9 cellular contexts compared by ENCODE assay signal in genomic region chr12:80186727-80187217, GRCh38.
A peak's percentile ranks its signal among the peaks of the same experiment; 100 is the strongest.
DNase-seq lines count a peak whose midpoint lies in the region; ATAC-seq and TF ChIP-seq lines count a peak whose summit lies in the region.
"Had no signal": no experiment of that assay in that cellular context is flagged by ENCODE, and none has a peak within 500 bp of the region (broad histone marks: within the 10 kb centered on the region; RNA-seq: fewer than 3 reads in every experiment).

No MANE protein-coding gene starts in this region.

- peak; percentile 54 for TF ChIP-seq CTCF in GM12875 (IDR thresholded peaks at IDR 0.05; ENCODE audit: borderline replicate concordance, insufficient read depth, low read depth, low read length)
- peak; percentile 90 for TF ChIP-seq CTCF in VCaP (conservative IDR thresholded peaks at IDR 0.05)
- TF ChIP-seq CTCF in fibroblast of lung (conservative IDR thresholded peaks at IDR 0.05 in 1 of 2, IDR thresholded peaks at IDR 0.05 in 1 of 2; ENCODE audit: low read depth in 1 of 2, low read length in 2 of 2): peak; percentile 86 to 88
- no peak for TF ChIP-seq CTCF in CD14-positive monocyte (IDR thresholded peaks at IDR 0.05)

- intact Hi-C loops in CD14-positive monocyte (cut with micrococcal nuclease): no loop called here

- H3K9me3 Mint-ChIP-seq in natural killer cell treated with Interleukin-12 subunit alpha and Interleukin-12 subunit beta and Interleukin-15 and Interleukin-18, amount 100 ng/mL, for 72 hours: no peaks in the 10 kb centered on the region
- H3K9me3 Mint-ChIP-seq in CD14-positive monocyte: no peaks in the 10 kb centered on the region
- H3K9me3 Mint-ChIP-seq: T-helper 1 cell treated with Interleukin-12 subunit alpha and Interleukin-12 subunit beta and Interleukin-4 antibody, amounts not matched to agents 30 μg/mL and 1 μg/mL, for 36 hours had no signal

- no peaks in the 10 kb centered on the region for H4K20me1 ChIP-seq in fibroblast of lung (ENCODE audit: control insufficient read depth, extremely low read depth, insufficient read depth, low read length)

- H3K27me3 ChIP-seq in fibroblast of lung (ENCODE audit: control insufficient read depth, insufficient read depth, low read length): no peaks in the 10 kb centered on the region

- H3K4me2 ChIP-seq in fibroblast of lung (ENCODE audit: extremely low read depth, insufficient read depth, low read length): peak overlapping the region; percentile 60

- no peaks in the 10 kb centered on the region for H3K9me3 ChIP-seq in fibroblast of lung (ENCODE audit: control insufficient read depth, insufficient read depth, low read depth, low read length)

- H3K27ac ChIP-seq in VCaP (peak overlapping the region; percentile 52), fibroblast of lung (ENCODE audit: insufficient read depth, low read length) (peak overlapping the region; percentile 86)

- peaks cover 13% of the 10 kb centered on the region for H3K4me1 ChIP-seq in fibroblast of lung (ENCODE audit: control insufficient read depth, extremely low read depth, insufficient read depth, low read length)

- H3K27me3 Mint-ChIP-seq in natural killer cell treated with Interleukin-12 subunit alpha and Interleukin-12 subunit beta and Interleukin-15 and Interleukin-18, amount 100 ng/mL, for 72 hours: no peaks in the 10 kb centered on the region
- peaks cover 0 to 2% (median 0%) of the 10 kb centered on the region in 3 donors for H3K27me3 Mint-ChIP-seq in CD14-positive monocyte (ENCODE audit: low read depth in 3 of 3)

- H3K36me3 ChIP-seq in fibroblast of lung (ENCODE audit: control insufficient read depth, insufficient read depth, low read length): no peaks in the 10 kb centered on the region

- H3K4me3 Mint-ChIP-seq in natural killer cell treated with Interleukin-12 subunit alpha and Interleukin-12 subunit beta and Interleukin-15 and Interleukin-18, amount 100 ng/mL, for 72 hours: no peak overlapping the region
- H3K4me3 Mint-ChIP-seq in CD14-positive monocyte: no peak overlapping the region
- H3K4me3 Mint-ChIP-seq: T-helper 1 cell treated with Interleukin-12 subunit alpha and Interleukin-12 subunit beta and Interleukin-4 antibody, amounts not matched to agents 30 μg/mL and 1 μg/mL, for 36 hours had no signal

- H3K79me2 ChIP-seq in fibroblast of lung (ENCODE audit: control insufficient read depth, insufficient read depth, low read length): no peaks in the 10 kb centered on the region

- peak overlapping the region; percentile 93 for H2AFZ ChIP-seq in fibroblast of lung (ENCODE audit: low read length)

- H3K36me3 Mint-ChIP-seq in natural killer cell treated with Interleukin-12 subunit alpha and Interleukin-12 subunit beta and Interleukin-15 and Interleukin-18, amount 100 ng/mL, for 72 hours: no peaks in the 10 kb centered on the region
- H3K36me3 Mint-ChIP-seq in CD14-positive monocyte: no peaks in the 10 kb centered on the region

- H3K27ac Mint-ChIP-seq in natural killer cell treated with Interleukin-12 subunit alpha and Interleukin-12 subunit beta and Interleukin-15 and Interleukin-18, amount 100 ng/mL, for 72 hours: no peak overlapping the region
- H3K27ac Mint-ChIP-seq in CD14-positive monocyte: no peak overlapping the region
- H3K27ac Mint-ChIP-seq: T-helper 1 cell treated with Interleukin-12 subunit alpha and Interleukin-12 subunit beta and Interleukin-4 antibody, amounts not matched to agents 30 μg/mL and 1 μg/mL, for 36 hours had no signal

- DNase-seq in AG20443 (ENCODE audit: low spot score) (peak; percentile 79), NCI-H2171 (lab: John Stamatoyannopoulos, UW) (peak; percentile 64), fibroblast of lung (ENCODE audit: low read depth in 2 of 2) (peak; percentile 93 to 97), CD14-positive monocyte (ENCODE audit: low spot score) (no peak)
- DNase-seq in natural killer cell treated with Interleukin-12 subunit alpha and Interleukin-12 subunit beta and Interleukin-15 and Interleukin-18, amount 100 ng/mL, for 72 hours (ENCODE audit: low spot score): peak; percentile 65

- ATAC-seq in HG02973 (IDR thresholded peaks at IDR 0.05; ENCODE audit: unreplicated experiment): peak; percentile 55
- peak in 1 of 2 donors; percentile 67 for ATAC-seq in natural killer cell treated with Interleukin-12 subunit alpha and Interleukin-12 subunit beta and Interleukin-15 and Interleukin-18, amount 100 ng/mL, for 72 hours

- peaks cover 11 to 13% of the 10 kb centered on the region in 2 donors for H3K4me1 Mint-ChIP-seq in natural killer cell treated with Interleukin-12 subunit alpha and Interleukin-12 subunit beta and Interleukin-15 and Interleukin-18, amount 100 ng/mL, for 72 hours (ENCODE audit: low read depth in 2 of 2)
- no peaks in the 10 kb centered on the region for H3K4me1 Mint-ChIP-seq in CD14-positive monocyte

- H3K9ac ChIP-seq in fibroblast of lung (ENCODE audit: insufficient read depth, low read length): no peak overlapping the region

- H3K4me3 ChIP-seq in GM12875 (ENCODE audit: low read depth, low read length) (no peak overlapping the region), fibroblast of lung (replicated peaks in 1 of 4; ENCODE audit: control extremely low read depth in 1 of 4, insufficient read depth in 1 of 4, low read depth in 3 of 4, low read length in 4 of 4) (peak overlapping the region in 1 of 4 experiments; percentile 5)
